Comparison of ENCODE assay signal across 9 cellular contexts in the genomic region with DNA sequence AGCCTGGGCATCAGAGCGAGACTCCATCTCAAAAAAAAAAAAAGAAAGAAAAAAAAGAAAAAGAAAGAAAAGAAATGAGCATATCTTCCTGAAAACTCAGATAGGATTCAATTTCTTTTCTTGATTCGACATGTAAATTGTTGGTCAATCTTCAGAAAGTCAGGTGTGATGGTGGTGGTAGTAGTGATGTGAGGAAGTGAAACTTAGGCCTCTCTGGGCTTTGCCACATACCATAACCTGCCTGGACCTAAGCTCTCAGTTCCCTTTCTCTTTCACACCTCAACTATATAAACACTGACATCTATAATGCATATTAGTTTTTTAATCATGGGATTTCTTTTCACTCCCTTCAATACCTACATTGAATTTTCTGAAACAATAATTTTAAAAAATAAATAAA.
DNase-seq lines count a peak whose midpoint lies in the region; ATAC-seq, FAIRE-seq and TF ChIP-seq lines count a peak whose summit lies in the region.
"Had no signal": no experiment of that assay in that cellular context is flagged by ENCODE, and none has a peak within 500 bp of the region (broad histone marks: within the 10 kb centered on the region; RNA-seq: fewer than 3 reads in every experiment).

No MANE protein-coding gene starts in this region.

- no peak overlapping the region for H3K9ac ChIP-seq in Karpas-422 (ENCODE audit: low read length)

- no peaks in the 10 kb centered on the region for H4K20me1 ChIP-seq in Karpas-422 (ENCODE audit: insufficient read depth, low read depth, low read length)

- H3K27ac ChIP-seq in Karpas-422 (ENCODE audit: low read length) = no peak overlapping the region
- H3K27ac ChIP-seq: testis had no signal

- no peak overlapping the region for H3K4me2 ChIP-seq in Karpas-422 (ENCODE audit: low read depth, low read length, poor library complexity, severe bottlenecking)

- TF ChIP-seq CTCF in GM20000 (IDR thresholded peaks at IDR 0.05; ENCODE audit: extremely low read depth, missing control alignments) = no peak

- no peaks in the 10 kb centered on the region for H3K4me1 ChIP-seq in Karpas-422 (ENCODE audit: low read length)
- H3K4me1 ChIP-seq: testis had no signal

- peak; percentile 94 for FAIRE-seq in GM18507 (lab: Jason Lieb, UNC)

- no peaks in the 10 kb centered on the region for H3K9me3 ChIP-seq in Karpas-422 (ENCODE audit: low read length)
- H3K9me3 ChIP-seq: testis had no signal

- no peak overlapping the region for H2AFZ ChIP-seq in Karpas-422 (ENCODE audit: low read length)

- H3K4me3 ChIP-seq in Karpas-422 (ENCODE audit: low read length) = no peak overlapping the region
- H3K4me3 ChIP-seq: testis had no signal

- ATAC-seq in HG02970 (IDR thresholded peaks at IDR 0.05; ENCODE audit: low FRiP score, unreplicated experiment) = peak; percentile 90
- no peak for ATAC-seq in esophagus mucosa

- H3K9me2 ChIP-seq in Karpas-422 (replicated peaks; ENCODE audit: insufficient read depth, low read length) = no peaks in the 10 kb centered on the region

- H3K36me3 ChIP-seq in Karpas-422 (ENCODE audit: insufficient read depth, low read length) = no peaks in the 10 kb centered on the region

- H3K79me2 ChIP-seq in Karpas-422 (ENCODE audit: low read length) = no peaks in the 10 kb centered on the region

- peak; percentile 77 for DNase-seq in GM18507 (ENCODE audit: extremely low spot score, insufficient read length, low read depth)
- DNase-seq in GM20000 (ENCODE audit: low spot score) = peak; percentile 86
- peak; percentile 47 for DNase-seq in Karpas-422
- no peak for DNase-seq in T-helper 9 cell
- DNase-seq in NCI-H526 treated with DMSO at 0.1 percent for 48 hours (lab: John Stamatoyannopoulos, UW) = no peak
- no peak for DNase-seq in stimulated activated CD4-positive, alpha-beta T cell treated with anti-CD3 and anti-CD28 coated beads, Interleukin-4, amount 100 ng/mL, for 1 hour
- DNase-seq: testis had no signal

- no peaks in the 10 kb centered on the region for H3K27me3 ChIP-seq in Karpas-422 (ENCODE audit: low read length)
- H3K27me3 ChIP-seq: testis had no signal

Comparison
In these comparisons a context has a peak if more than half of its experiments do, and no peak if none do; other contexts are left out.
1. DNase-seq: peak in GM18507 (single experiment), GM20000 (single experiment) and Karpas-422 (single experiment); none in T-helper 9 cell (single experiment), NCI-H526 treated with DMSO at 0.1 percent for 48 hours (single experiment) and stimulated activated CD4-positive, alpha-beta T cell treated with anti-CD3 and anti-CD28 coated beads, Interleukin-4, amount 100 ng/mL, for 1 hour (single experiment).